In the genomic region with DNA sequence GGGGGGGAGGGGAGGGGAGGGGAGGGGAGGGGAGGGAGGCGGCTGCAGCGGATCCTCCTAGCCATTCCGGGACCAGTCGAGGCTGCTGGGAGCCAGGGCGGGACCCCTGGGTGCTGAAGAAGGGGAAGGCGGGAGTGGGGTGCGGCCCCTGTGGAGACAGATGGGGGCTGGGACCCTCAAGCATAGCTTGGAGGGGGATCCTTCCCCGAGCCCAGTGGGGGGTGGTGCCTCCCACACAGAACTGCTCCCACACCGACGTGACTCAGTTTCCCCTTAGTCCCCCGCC, we compare ENCODE assay signal across 8 cellular contexts. TPM values are rescaled to one million over a fixed set of nuclear protein-coding genes. Genes with fewer than 3 reads are reported as not detected.
DNase-seq lines count a peak whose midpoint lies in the region; ATAC-seq, FAIRE-seq and TF ChIP-seq lines count a peak whose summit lies in the region.

No MANE protein-coding gene starts in this region.

- TF ChIP-seq CTCF in WI38 (IDR thresholded peaks at IDR 0.05; ENCODE audit: low read depth, low read length) = no peak
- TF ChIP-seq CTCF in hepatocyte (IDR thresholded peaks at IDR 0.05; ENCODE audit: poor library complexity) = no peak

- ATAC-seq in GM21360 (IDR thresholded peaks at IDR 0.05; ENCODE audit: unreplicated experiment) (peak; percentile 7), GM21737 (IDR thresholded peaks at IDR 0.05; ENCODE audit: unreplicated experiment) (no peak), GM21723 (IDR thresholded peaks at IDR 0.05; ENCODE audit: unreplicated experiment) (no peak)

- DNase-seq in hepatocyte (ENCODE audit: low spot score) (no peak), small intestine (no peak), NCI-H2029 treated with DMSO at 0.1 percent for 48 hours (lab: John Stamatoyannopoulos, UW) (no peak), CD1c-positive myeloid dendritic cell (ENCODE audit: extremely low spot score) (no peak)

- no peaks in the 10 kb centered on the region for H3K36me3 ChIP-seq in hepatocyte (replicated peaks; ENCODE audit: insufficient read depth, low read depth)
- no peaks in the 10 kb centered on the region for H3K36me3 ChIP-seq in small intestine (ENCODE audit: control insufficient read depth in 2 of 2, insufficient read depth in 2 of 2, low read length in 2 of 2)

- H3K4me1 ChIP-seq in hepatocyte (ENCODE audit: insufficient read depth) = peaks cover 41% of the 10 kb centered on the region
- peaks cover 0 to 3% of the 10 kb centered on the region in 2 donors for H3K4me1 ChIP-seq in small intestine (ENCODE audit: control insufficient read depth in 2 of 2, insufficient read depth in 1 of 2, low read depth in 1 of 2, low read length in 1 of 2)

- no peak overlapping the region for H2AFZ ChIP-seq in hepatocyte

- H3K79me2 ChIP-seq in hepatocyte = peaks cover 20% of the 10 kb centered on the region

- H3K27ac ChIP-seq in hepatocyte = peak overlapping the region; percentile 84
- peak overlapping the region; percentile 9 to 70 for H3K27ac ChIP-seq in small intestine (ENCODE audit: low read depth in 1 of 2, low read length in 1 of 2)

- no CpG with 5 or more reads among the region's 11 CpGs for WGBS in hepatocyte (ENCODE audit: low lambda C conversion rate, missing lambda C conversion rate)
- WGBS in small intestine, 3 donors = 0% methylated on average over 6 to 11 of the region's 11 CpGs

- H4K20me1 ChIP-seq in hepatocyte (ENCODE audit: insufficient read depth, poor library complexity, severe bottlenecking) = peaks cover 8% of the 10 kb centered on the region

- H3K4me3 ChIP-seq in WI38 (ENCODE audit: low read depth, low read length) (peak overlapping the region; percentile 88), hepatocyte (peak overlapping the region; percentile 47), small intestine (ENCODE audit: low read depth in 1 of 2, low read length in 2 of 2) (peak overlapping the region; percentile 52 to 54)

- H3K9me2 ChIP-seq in hepatocyte (replicated peaks; ENCODE audit: insufficient read depth) = no peaks in the 10 kb centered on the region

- H3K9me3 ChIP-seq in hepatocyte (ENCODE audit: low read depth) (no peaks in the 10 kb centered on the region), small intestine (ENCODE audit: control insufficient read depth, low read depth) (no peaks in the 10 kb centered on the region)

- H3K27me3 ChIP-seq in hepatocyte (no peaks in the 10 kb centered on the region), small intestine (ENCODE audit: control insufficient read depth in 2 of 2, insufficient read depth in 2 of 2, low read length in 2 of 2) (no peaks in the 10 kb centered on the region)

- no peak for FAIRE-seq in small intestine (lab: Jason Lieb, UNC)

- peak overlapping the region; percentile 93 for H3K4me2 ChIP-seq in hepatocyte

RNA-seq across cellular contexts. Expression of gene PDLIM7, which starts 0.5 kb away (rescaled TPM):
- total RNA-seq in hepatocyte = 43.5 and 57.1 TPM in 2 replicates
- polyA plus RNA-seq in hepatocyte = 143 and 156 TPM in 2 replicates
- 10 to 100 TPM in 1 of 3 donors, 1 to 10 TPM in 2; 3.8 to 44.4 (median 8.9) TPM for polyA plus RNA-seq in small intestine

RNA-seq across cellular contexts. Expression of gene DOK3, which starts 12.7 kb away (rescaled TPM):
- total RNA-seq in hepatocyte = 3.3 and 3.5 TPM in 2 replicates
- polyA plus RNA-seq in hepatocyte (2.6 and 3.1 TPM in 2 replicates), small intestine (1 to 10 TPM; 3.1 to 6.0 (median 4.1) TPM)

RNA-seq across cellular contexts. Expression of gene DDX41, which starts 19.8 kb away (rescaled TPM):
- 45.0 and 65.9 TPM in 2 replicates for total RNA-seq in hepatocyte
- 42.8 and 50.7 TPM in 2 replicates for polyA plus RNA-seq in hepatocyte
- polyA plus RNA-seq in small intestine = 10 to 100 TPM; 81.9 to 93.0 (median 82.3) TPM

RNA-seq across cellular contexts. Expression of gene DBN1, which starts 23.5 kb away (rescaled TPM):
- total RNA-seq in hepatocyte = 83.7 and 107 TPM in 2 replicates
- polyA plus RNA-seq in hepatocyte (116 and 122 TPM in 2 replicates), small intestine (10 to 100 TPM in 1 of 3 donors, 1 to 10 TPM in 2; 1.6 to 32.0 (median 5.1) TPM)

RNA-seq across cellular contexts. Expression of gene PRR7, which starts 50.3 kb away (rescaled TPM):
- total RNA-seq in hepatocyte = 4.8 TPM in 2 replicates
- polyA plus RNA-seq in hepatocyte (11.7 and 14.3 TPM in 2 replicates), small intestine (1 to 10 TPM; 1.1 to 3.7 (median 3.0) TPM)
